19 cellular contexts compared by ENCODE assay signal in genomic region chr7:121360564-121360963, GRCh38. TPM values are rescaled to one million over a fixed set of nuclear protein-coding genes. Genes with fewer than 3 reads are reported as not detected.
"Had no signal": no experiment of that assay in that cellular context is flagged by ENCODE, and none has a peak within 500 bp of the region (broad histone marks: within the 10 kb centered on the region; RNA-seq: fewer than 3 reads in every experiment).

No MANE protein-coding gene starts in this region.

- H3K4me1 Mint-ChIP-seq: neural crest cell; stimulated activated naive CD8-positive, alpha-beta T cell treated with anti-CD3 and anti-CD28 coated beads, Interleukin-15, amount 100 ng/mL, for 72 hours had no signal

- H3K27me3 Mint-ChIP-seq: activated CD4-positive, alpha-beta T cell treated with anti-CD3 and anti-CD28 coated beads, Interleukin-2, amount 10 ng/mL, durations not matched to agents 24 days and 14 days; stimulated activated naive CD8-positive, alpha-beta T cell treated with anti-CD3 and anti-CD28 coated beads, Interleukin-15, amount 100 ng/mL, for 72 hours had no signal

- DNase-seq: activated CD4-positive, alpha-beta T cell treated with anti-CD3 and anti-CD28 coated beads, Interleukin-2, amount 10 ng/mL, durations not matched to agents 24 days and 14 days; activated T-cell treated with anti-CD3 and anti-CD28 coated beads, Interleukin-2, amount 50 U/mL, for 72 hours; brain microvascular endothelial cell; caudate nucleus; dorsolateral prefrontal cortex; glutamatergic neuron; left ventricle myocardium inferior; occipital lobe; right lobe of liver; stimulated activated CD4-positive, alpha-beta T cell treated with anti-CD3 and anti-CD28 coated beads, Interleukin-1b, Interleukin-23, amount 100 ng/mL, for 48 hours; stimulated activated naive CD8-positive, alpha-beta T cell treated with anti-CD3 and anti-CD28 coated beads, Interleukin-15, amount 100 ng/mL, for 72 hours; SW 1271; tibial artery had no signal

- H3K27ac Mint-ChIP-seq: activated CD4-positive, alpha-beta T cell treated with anti-CD3 and anti-CD28 coated beads, Interleukin-2, amount 10 ng/mL, durations not matched to agents 24 days and 14 days; activated naive CD4-positive, alpha-beta T cell treated with anti-CD3 and anti-CD28 coated beads, Interleukin-2, amount 50 U/mL, for 72 hours; activated T-cell treated with anti-CD3 and anti-CD28 coated beads, Interleukin-2, amount 50 U/mL, for 72 hours had no signal

- H3K4me3 Mint-ChIP-seq: activated CD4-positive, alpha-beta T cell treated with anti-CD3 and anti-CD28 coated beads, Interleukin-2, amount 10 ng/mL, durations not matched to agents 24 days and 14 days; activated T-cell treated with anti-CD3 and anti-CD28 coated beads, Interleukin-2, amount 50 U/mL, for 72 hours; neural crest cell; stimulated activated naive CD8-positive, alpha-beta T cell treated with anti-CD3 and anti-CD28 coated beads, Interleukin-15, amount 100 ng/mL, for 72 hours had no signal

- H3K9me3 Mint-ChIP-seq: activated CD4-positive, alpha-beta T cell treated with anti-CD3 and anti-CD28 coated beads, Interleukin-2, amount 10 ng/mL, durations not matched to agents 24 days and 14 days; activated naive CD4-positive, alpha-beta T cell treated with anti-CD3 and anti-CD28 coated beads, Interleukin-2, amount 50 U/mL, for 72 hours; activated T-cell treated with anti-CD3 and anti-CD28 coated beads, Interleukin-2, amount 50 U/mL, for 72 hours; neural crest cell; stimulated activated naive CD8-positive, alpha-beta T cell treated with anti-CD3 and anti-CD28 coated beads, Interleukin-15, amount 100 ng/mL, for 72 hours had no signal

RNA-seq across cellular contexts. Expression of gene WNT16, which starts 31.8 kb away (rescaled TPM):
- total RNA-seq: activated CD4-positive, alpha-beta T cell treated with anti-CD3 and anti-CD28 coated beads, Interleukin-2, amount 10 ng/mL, durations not matched to agents 24 days and 14 days; activated naive CD4-positive, alpha-beta T cell treated with anti-CD3 and anti-CD28 coated beads, Interleukin-2, amount 50 U/mL, for 72 hours; activated T-cell treated with anti-CD3 and anti-CD28 coated beads, Interleukin-2, amount 50 U/mL, for 72 hours; ascending aorta; left ventricle myocardium inferior; lung microvascular endothelial cell; neural crest cell; right lobe of liver had no signal
- polyA plus RNA-seq: adipose tissue, urinary bladder had no signal
